Comparison of ENCODE assay signal across 10 cellular contexts in genomic region chr22:19597399-19597735, GRCh38.
DNase-seq lines count a peak whose midpoint lies in the region; ATAC-seq and TF ChIP-seq lines count a peak whose summit lies in the region.
"Had no signal": no experiment of that assay in that cellular context is flagged by ENCODE, and none has a peak within 500 bp of the region (broad histone marks: within the 10 kb centered on the region; RNA-seq: fewer than 3 reads in every experiment).

No MANE protein-coding gene starts in this region.

- no peak overlapping the region for H3K4me3 ChIP-seq in OCI-LY3 (ENCODE audit: low read length)
- H3K4me3 ChIP-seq in WERI-Rb-1 (ENCODE audit: low read depth, low read length): no peak overlapping the region

- H3K4me2 ChIP-seq in OCI-LY3 (ENCODE audit: low read length): peak overlapping the region; percentile 39

- DNase-seq in CD1c-positive myeloid dendritic cell (ENCODE audit: extremely low spot score) (peak; percentile 11), left lobe of liver (ENCODE audit: low spot score) (no peak), NCI-H524 treated with DMSO at 0.1 percent for 48 hours (lab: John Stamatoyannopoulos, UW) (no peak), NCI-H1092 treated with DMSO at 0.1 percent for 48 hours (lab: John Stamatoyannopoulos, UW) (no peak), WERI-Rb-1 (no peak), NCI-H446 (lab: John Stamatoyannopoulos, UW) (no peak)
- peak; percentile 33 for DNase-seq in activated T-cell treated with anti-CD3 and anti-CD28 coated beads, Interleukin-2, amount 50 U/mL, for 4 hours
- DNase-seq: cortex of kidney had no signal

- H3K36me3 Mint-ChIP-seq in activated T-cell treated with anti-CD3 and anti-CD28 coated beads, Interleukin-2, amount 50 U/mL, for 4 hours (ENCODE audit: insufficient read depth): no peaks in the 10 kb centered on the region
- H3K36me3 Mint-ChIP-seq: CD14-positive monocyte had no signal

- no peaks in the 10 kb centered on the region for H4K20me1 ChIP-seq in OCI-LY3 (ENCODE audit: insufficient read depth, low read length)

- H3K9me3 ChIP-seq in OCI-LY3 (ENCODE audit: insufficient read depth, low read length): no peaks in the 10 kb centered on the region
- H3K9me3 ChIP-seq in WERI-Rb-1 (ENCODE audit: severe bottlenecking): no peaks in the 10 kb centered on the region

- peaks cover 46% of the 10 kb centered on the region for H3K4me1 Mint-ChIP-seq in activated T-cell treated with anti-CD3 and anti-CD28 coated beads, Interleukin-2, amount 50 U/mL, for 4 hours (ENCODE audit: low read depth)

- peak overlapping the region; percentile 33 for H2AFZ ChIP-seq in OCI-LY3 (ENCODE audit: low read depth, low read length)

- TF ChIP-seq CTCF in OCI-LY3 (IDR thresholded peaks at IDR 0.05; ENCODE audit: low read depth, low read length) (no peak), WERI-Rb-1 (IDR thresholded peaks at IDR 0.05; ENCODE audit: low read depth, low read length) (no peak)

- H3K27me3 Mint-ChIP-seq in activated T-cell treated with anti-CD3 and anti-CD28 coated beads, Interleukin-2, amount 50 U/mL, for 4 hours (ENCODE audit: low read depth): peaks cover 2% of the 10 kb centered on the region

- H3K79me2 ChIP-seq in OCI-LY3 (ENCODE audit: low read length): no peaks in the 10 kb centered on the region

- H3K9me3 Mint-ChIP-seq in activated T-cell treated with anti-CD3 and anti-CD28 coated beads, Interleukin-2, amount 50 U/mL, for 4 hours: no peaks in the 10 kb centered on the region

- no peak overlapping the region for H3K9ac ChIP-seq in OCI-LY3 (ENCODE audit: low read length)

- H3K4me3 Mint-ChIP-seq in activated T-cell treated with anti-CD3 and anti-CD28 coated beads, Interleukin-2, amount 50 U/mL, for 4 hours: peak overlapping the region; percentile 62

- peaks cover 36% of the 10 kb centered on the region for H3K4me1 ChIP-seq in OCI-LY3 (ENCODE audit: low read length)

- peak; percentile 82 for ATAC-seq in activated T-cell treated with anti-CD3 and anti-CD28 coated beads, Interleukin-2, amount 50 U/mL, for 4 hours
- peak; percentile 53 for ATAC-seq in left lobe of liver

- H3K27ac ChIP-seq in OCI-LY3 (ENCODE audit: low read length): peak overlapping the region; percentile 12; the same call in 1 of the 2 replicates
- H3K27ac ChIP-seq in WERI-Rb-1: no peak overlapping the region

- H3K27me3 ChIP-seq in OCI-LY3 (ENCODE audit: low read depth, low read length) (no peaks in the 10 kb centered on the region), WERI-Rb-1 (ENCODE audit: insufficient read depth, low read depth, severe bottlenecking) (no peaks in the 10 kb centered on the region)

- H3K36me3 ChIP-seq in OCI-LY3 (replicated peaks; ENCODE audit: low read depth, low read length): no peaks in the 10 kb centered on the region
- no peaks in the 10 kb centered on the region for H3K36me3 ChIP-seq in WERI-Rb-1

Comparison
In these comparisons a context has a peak if more than half of its experiments do, and no peak if none do; other contexts are left out.
1. DNase-seq: peak in CD1c-positive myeloid dendritic cell (single experiment) and activated T-cell treated with anti-CD3 and anti-CD28 coated beads, Interleukin-2, amount 50 U/mL, for 4 hours (single experiment); none in left lobe of liver (single experiment), NCI-H524 treated with DMSO at 0.1 percent for 48 hours (single experiment), NCI-H1092 treated with DMSO at 0.1 percent for 48 hours (single experiment), WERI-Rb-1 (single experiment) and NCI-H446 (0 of 2).